In the genomic region with DNA sequence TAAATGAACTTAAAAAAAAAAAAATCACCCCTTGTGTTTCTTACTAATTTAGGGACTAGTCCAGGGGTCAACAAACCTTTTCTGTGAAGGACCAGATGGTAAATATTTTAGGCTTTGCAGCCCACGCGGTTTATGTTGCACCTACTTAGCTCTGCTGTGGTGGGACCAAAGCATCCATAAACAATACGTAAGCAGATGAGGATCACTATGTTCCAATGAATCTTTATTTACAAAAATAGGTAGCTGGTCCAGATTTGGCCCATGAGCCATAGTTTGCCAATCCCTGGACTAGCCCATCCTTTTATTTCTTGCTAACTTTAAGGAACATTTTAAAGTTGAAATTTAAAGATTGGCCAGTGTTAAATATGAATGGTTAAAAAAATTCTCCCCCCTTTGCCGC, we compare ENCODE assay signal across 16 cellular contexts.
DNase-seq lines count a peak whose midpoint lies in the region; TF ChIP-seq lines count a peak whose summit lies in the region.
"Had no signal": no experiment of that assay in that cellular context is flagged by ENCODE, and none has a peak within 500 bp of the region (broad histone marks: within the 10 kb centered on the region; RNA-seq: fewer than 3 reads in every experiment).

No MANE protein-coding gene starts in this region.

- H3K4me1 ChIP-seq in mesodermal cell (ENCODE audit: control insufficient read depth, insufficient read depth, low read length, poor library complexity, severe bottlenecking): peaks cover 46% of the 10 kb centered on the region
- peaks cover 59 to 98% (median 84%) of the 10 kb centered on the region in 4 donors for H3K4me1 ChIP-seq in stomach

- no peaks in the 10 kb centered on the region for H3K36me3 ChIP-seq in mesodermal cell (ENCODE audit: control insufficient read depth, insufficient read depth, low read length)
- H3K36me3 ChIP-seq in stomach: no peaks in the 10 kb centered on the region
- H3K36me3 ChIP-seq: Peyer's patch had no signal

- no peak for TF ChIP-seq CTCF in VCaP (conservative IDR thresholded peaks at IDR 0.05)
- TF ChIP-seq CTCF in chondrocyte (IDR thresholded peaks at IDR 0.05): no peak
- TF ChIP-seq CTCF in stomach (IDR thresholded peaks at IDR 0.05): no peak

- H3K36me3 Mint-ChIP-seq in chondrocyte (ENCODE audit: low read depth): no peaks in the 10 kb centered on the region

- H3K27me3 ChIP-seq in stomach: no peaks in the 10 kb centered on the region
- H3K27me3 ChIP-seq: Peyer's patch had no signal

- no peak overlapping the region for H3K4me3 ChIP-seq in mesodermal cell (ENCODE audit: extremely low read depth, insufficient read depth, low read length, poor library complexity, severe bottlenecking)
- H3K4me3 ChIP-seq in stomach: no peak overlapping the region
- H3K4me3 ChIP-seq: Peyer's patch had no signal

- intact Hi-C loops in stomach (cut with DNase I; ENCODE audit: low total_unique reads): no loop called here

- H3K27ac ChIP-seq in VCaP: peak overlapping the region; percentile 83
- peak overlapping the region; percentile 80 for H3K27ac ChIP-seq in mesodermal cell (ENCODE audit: low read depth, low read length, severe bottlenecking)
- peak overlapping the region in 4 of 5 donors; percentile 60 to 82 (median 66) for H3K27ac ChIP-seq in stomach

- DNase-seq in chondrocyte (ENCODE audit: low spot score) (no peak), stomach (no peak), hippocampal formation (lab: John Stamatoyannopoulos, UW) (no peak), UCSD-AML1 (lab: John Stamatoyannopoulos, UW; ENCODE audit: unreplicated experiment) (no peak)
- no peak for DNase-seq in activated CD8-positive, alpha-beta memory T cell treated with anti-CD3 and anti-CD28 coated beads, Interleukin-2, amount 50 U/mL, for 48 hours
- DNase-seq in activated CD4-positive, CD25-positive, alpha-beta regulatory T cell (lab: John Stamatoyannopoulos, UW): no peak
- DNase-seq: activated CD8-positive, alpha-beta T cell treated with anti-CD3 and anti-CD28 coated beads, Interleukin-2, amount 10 ng/mL, durations not matched to agents 7 days and 5 days; activated gamma-delta T cell; effector CD4-positive, alpha-beta T cell; NCI-H1048; NCI-H748 treated with DMSO at 0.1 percent for 48 hours; Peyer's patch; stimulated activated CD4-positive, alpha-beta T cell treated with anti-CD3 and anti-CD28 coated beads, Interleukin-12 subunit alpha, Interleukin-12 subunit beta, amount 100 ng/mL, for 4 hours; SW 1271 had no signal

- peaks cover 22% of the 10 kb centered on the region for H3K4me1 Mint-ChIP-seq in chondrocyte (ENCODE audit: low read depth)

- H3K9me3 Mint-ChIP-seq in chondrocyte (ENCODE audit: low read depth): no peaks in the 10 kb centered on the region

- no peaks in the 10 kb centered on the region for H3K9me3 ChIP-seq in mesodermal cell (ENCODE audit: control insufficient read depth, low read length)
- no peaks in the 10 kb centered on the region for H3K9me3 ChIP-seq in stomach
- H3K9me3 ChIP-seq: Peyer's patch had no signal

- no peak for TF ChIP-seq EP300 in stomach (IDR thresholded peaks at IDR 0.05)

- H3K27ac Mint-ChIP-seq in chondrocyte (ENCODE audit: unreplicated experiment): peak overlapping the region; percentile 15
- H3K27ac Mint-ChIP-seq: activated CD8-positive, alpha-beta T cell treated with anti-CD3 and anti-CD28 coated beads, Interleukin-2, amount 10 ng/mL, durations not matched to agents 7 days and 5 days had no signal

- 89 to 100% methylated on average over 2 to 3 of the region's 4 CpGs for WGBS in mesodermal cell (ENCODE audit: insufficient coverage in 2 of 2), 2 experiments
- 82 to 89% (median 86%) methylated on average over 4 of the region's 4 CpGs for WGBS in stomach, 5 donors

- no peaks in the 10 kb centered on the region for H3K27me3 Mint-ChIP-seq in chondrocyte (ENCODE audit: low read depth)

- H3K4me3 Mint-ChIP-seq in chondrocyte (ENCODE audit: unreplicated experiment): no peak overlapping the region
- H3K4me3 Mint-ChIP-seq: activated CD8-positive, alpha-beta T cell treated with anti-CD3 and anti-CD28 coated beads, Interleukin-2, amount 10 ng/mL, durations not matched to agents 7 days and 5 days had no signal

- TF ChIP-seq POLR2A in stomach (IDR thresholded peaks at IDR 0.05): no peak
